ENCODE assay signal across 1 cellular context in the genomic region with DNA sequence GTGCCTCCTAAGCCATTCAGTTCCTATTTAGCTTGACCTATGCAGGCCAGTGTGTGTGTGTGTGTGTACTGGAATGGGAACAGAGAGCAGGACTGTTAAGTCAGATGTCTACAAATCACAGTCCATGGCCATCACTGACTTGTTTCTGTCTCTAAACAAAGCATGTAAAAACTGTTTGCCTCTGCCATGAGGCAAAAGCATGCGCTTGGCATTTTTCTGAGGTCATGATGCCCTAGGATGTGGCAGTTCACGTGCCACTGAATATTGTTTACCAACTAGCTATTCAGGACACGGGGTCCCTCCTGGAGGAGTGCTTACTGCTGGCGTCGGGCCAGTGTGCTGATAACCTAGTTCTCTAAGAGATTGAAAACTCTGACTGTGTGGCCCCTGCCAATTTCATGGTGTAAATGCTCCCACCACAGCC.
A peak's percentile ranks its signal among the peaks of the same experiment; 100 is the strongest.
TF ChIP-seq lines count a peak whose summit lies in the region.

No MANE protein-coding gene starts in this region.

TF ChIP-seq in HepG2, 621 proteins besides CTCF, POLR2A, EP300 and RAD21 (continued from another document and continues in another):
- TF ChIP-seq, protein P1, sequence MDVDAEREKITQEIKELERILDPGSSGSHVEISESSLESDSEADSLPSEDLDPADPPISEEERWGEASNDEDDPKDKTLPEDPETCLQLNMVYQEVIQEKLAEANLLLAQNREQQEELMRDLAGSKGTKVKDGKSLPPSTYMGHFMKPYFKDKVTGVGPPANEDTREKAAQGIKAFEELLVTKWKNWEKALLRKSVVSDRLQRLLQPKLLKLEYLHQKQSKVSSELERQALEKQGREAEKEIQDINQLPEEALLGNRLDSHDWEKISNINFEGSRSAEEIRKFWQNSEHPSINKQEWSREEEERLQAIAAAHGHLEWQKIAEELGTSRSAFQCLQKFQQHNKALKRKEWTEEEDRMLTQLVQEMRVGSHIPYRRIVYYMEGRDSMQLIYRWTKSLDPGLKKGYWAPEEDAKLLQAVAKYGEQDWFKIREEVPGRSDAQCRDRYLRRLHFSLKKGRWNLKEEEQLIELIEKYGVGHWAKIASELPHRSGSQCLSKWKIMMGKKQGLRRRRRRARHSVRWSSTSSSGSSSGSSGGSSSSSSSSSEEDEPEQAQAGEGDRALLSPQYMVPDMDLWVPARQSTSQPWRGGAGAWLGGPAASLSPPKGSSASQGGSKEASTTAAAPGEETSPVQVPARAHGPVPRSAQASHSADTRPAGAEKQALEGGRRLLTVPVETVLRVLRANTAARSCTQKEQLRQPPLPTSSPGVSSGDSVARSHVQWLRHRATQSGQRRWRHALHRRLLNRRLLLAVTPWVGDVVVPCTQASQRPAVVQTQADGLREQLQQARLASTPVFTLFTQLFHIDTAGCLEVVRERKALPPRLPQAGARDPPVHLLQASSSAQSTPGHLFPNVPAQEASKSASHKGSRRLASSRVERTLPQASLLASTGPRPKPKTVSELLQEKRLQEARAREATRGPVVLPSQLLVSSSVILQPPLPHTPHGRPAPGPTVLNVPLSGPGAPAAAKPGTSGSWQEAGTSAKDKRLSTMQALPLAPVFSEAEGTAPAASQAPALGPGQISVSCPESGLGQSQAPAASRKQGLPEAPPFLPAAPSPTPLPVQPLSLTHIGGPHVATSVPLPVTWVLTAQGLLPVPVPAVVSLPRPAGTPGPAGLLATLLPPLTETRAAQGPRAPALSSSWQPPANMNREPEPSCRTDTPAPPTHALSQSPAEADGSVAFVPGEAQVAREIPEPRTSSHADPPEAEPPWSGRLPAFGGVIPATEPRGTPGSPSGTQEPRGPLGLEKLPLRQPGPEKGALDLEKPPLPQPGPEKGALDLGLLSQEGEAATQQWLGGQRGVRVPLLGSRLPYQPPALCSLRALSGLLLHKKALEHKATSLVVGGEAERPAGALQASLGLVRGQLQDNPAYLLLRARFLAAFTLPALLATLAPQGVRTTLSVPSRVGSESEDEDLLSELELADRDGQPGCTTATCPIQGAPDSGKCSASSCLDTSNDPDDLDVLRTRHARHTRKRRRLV (CRISPR knock-in tag; IDR thresholded peaks at IDR 0.05): no peak
- no peak for TF ChIP-seq HNRNPL (IDR thresholded peaks at IDR 0.05; ENCODE audit: low read depth, low read length)
- no peak for TF ChIP-seq KAT2B (IDR thresholded peaks at IDR 0.05; ENCODE audit: borderline replicate concordance, low read depth, low read length)
- no peak for TF ChIP-seq AKAP8 (CRISPR knock-in tag; IDR thresholded peaks at IDR 0.05)
- TF ChIP-seq ZNF235 (CRISPR knock-in tag; IDR thresholded peaks at IDR 0.05; ENCODE audit: borderline replicate concordance): 0 out of 2 replicates have a peak, but pooled peaks have one; percentile 6
- peak; percentile 54; the same call in 1 of the 2 replicates for TF ChIP-seq ZNF430 (CRISPR knock-in tag; IDR thresholded peaks at IDR 0.05)
- no peak for TF ChIP-seq HIVEP1 (CRISPR knock-in tag; IDR thresholded peaks at IDR 0.05)
- TF ChIP-seq HNRNPK (IDR thresholded peaks at IDR 0.05; ENCODE audit: low read depth, low read length, poor library complexity, severe bottlenecking): no peak
- no peak for TF ChIP-seq YY1 (IDR thresholded peaks at IDR 0.05; ENCODE audit: insufficient read depth, insufficient replicate concordance, low read depth, low read length)
- TF ChIP-seq ZNF629 (CRISPR knock-in tag; conservative IDR thresholded peaks at IDR 0.05): 0 out of 2 replicates have a peak, but pooled peaks have one; percentile 6
- TF ChIP-seq ZNF326 (CRISPR knock-in tag; IDR thresholded peaks at IDR 0.05; ENCODE audit: borderline replicate concordance): no peak
- no peak for TF ChIP-seq SMAD9 (CRISPR knock-in tag; IDR thresholded peaks at IDR 0.05)
- TF ChIP-seq, protein P2, sequence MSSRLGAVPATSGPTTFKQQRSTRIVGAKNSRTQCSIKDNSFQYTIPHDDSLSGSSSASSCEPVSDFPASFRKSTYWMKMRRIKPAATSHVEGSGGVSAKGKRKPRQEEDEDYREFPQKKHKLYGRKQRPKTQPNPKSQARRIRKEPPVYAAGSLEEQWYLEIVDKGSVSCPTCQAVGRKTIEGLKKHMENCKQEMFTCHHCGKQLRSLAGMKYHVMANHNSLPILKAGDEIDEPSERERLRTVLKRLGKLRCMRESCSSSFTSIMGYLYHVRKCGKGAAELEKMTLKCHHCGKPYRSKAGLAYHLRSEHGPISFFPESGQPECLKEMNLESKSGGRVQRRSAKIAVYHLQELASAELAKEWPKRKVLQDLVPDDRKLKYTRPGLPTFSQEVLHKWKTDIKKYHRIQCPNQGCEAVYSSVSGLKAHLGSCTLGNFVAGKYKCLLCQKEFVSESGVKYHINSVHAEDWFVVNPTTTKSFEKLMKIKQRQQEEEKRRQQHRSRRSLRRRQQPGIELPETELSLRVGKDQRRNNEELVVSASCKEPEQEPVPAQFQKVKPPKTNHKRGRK (CRISPR knock-in tag; IDR thresholded peaks at IDR 0.05): no peak
- TF ChIP-seq, protein P3, sequence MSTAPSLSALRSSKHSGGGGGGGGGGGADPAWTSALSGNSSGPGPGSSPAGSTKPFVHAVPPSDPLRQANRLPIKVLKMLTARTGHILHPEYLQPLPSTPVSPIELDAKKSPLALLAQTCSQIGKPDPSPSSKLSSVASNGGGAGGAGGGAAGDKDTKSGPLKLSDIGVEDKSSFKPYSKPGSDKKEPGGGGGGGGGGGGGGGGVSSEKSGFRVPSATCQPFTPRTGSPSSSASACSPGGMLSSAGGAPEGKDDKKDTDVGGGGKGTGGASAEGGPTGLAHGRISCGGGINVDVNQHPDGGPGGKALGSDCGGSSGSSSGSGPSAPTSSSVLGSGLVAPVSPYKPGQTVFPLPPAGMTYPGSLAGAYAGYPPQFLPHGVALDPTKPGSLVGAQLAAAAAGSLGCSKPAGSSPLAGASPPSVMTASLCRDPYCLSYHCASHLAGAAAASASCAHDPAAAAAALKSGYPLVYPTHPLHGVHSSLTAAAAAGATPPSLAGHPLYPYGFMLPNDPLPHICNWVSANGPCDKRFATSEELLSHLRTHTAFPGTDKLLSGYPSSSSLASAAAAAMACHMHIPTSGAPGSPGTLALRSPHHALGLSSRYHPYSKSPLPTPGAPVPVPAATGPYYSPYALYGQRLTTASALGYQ (CRISPR knock-in tag; IDR thresholded peaks at IDR 0.05): peak; percentile 43; the same call in 1 of the 2 replicates
- TF ChIP-seq SETDB1 (CRISPR knock-in tag; IDR thresholded peaks at IDR 0.05; ENCODE audit: borderline replicate concordance): no peak
- TF ChIP-seq JDP2 (CRISPR knock-in tag; IDR thresholded peaks at IDR 0.05; ENCODE audit: borderline replicate concordance): no peak
- TF ChIP-seq SRY (CRISPR knock-in tag; IDR thresholded peaks at IDR 0.05): no peak
- TF ChIP-seq, protein P4, sequence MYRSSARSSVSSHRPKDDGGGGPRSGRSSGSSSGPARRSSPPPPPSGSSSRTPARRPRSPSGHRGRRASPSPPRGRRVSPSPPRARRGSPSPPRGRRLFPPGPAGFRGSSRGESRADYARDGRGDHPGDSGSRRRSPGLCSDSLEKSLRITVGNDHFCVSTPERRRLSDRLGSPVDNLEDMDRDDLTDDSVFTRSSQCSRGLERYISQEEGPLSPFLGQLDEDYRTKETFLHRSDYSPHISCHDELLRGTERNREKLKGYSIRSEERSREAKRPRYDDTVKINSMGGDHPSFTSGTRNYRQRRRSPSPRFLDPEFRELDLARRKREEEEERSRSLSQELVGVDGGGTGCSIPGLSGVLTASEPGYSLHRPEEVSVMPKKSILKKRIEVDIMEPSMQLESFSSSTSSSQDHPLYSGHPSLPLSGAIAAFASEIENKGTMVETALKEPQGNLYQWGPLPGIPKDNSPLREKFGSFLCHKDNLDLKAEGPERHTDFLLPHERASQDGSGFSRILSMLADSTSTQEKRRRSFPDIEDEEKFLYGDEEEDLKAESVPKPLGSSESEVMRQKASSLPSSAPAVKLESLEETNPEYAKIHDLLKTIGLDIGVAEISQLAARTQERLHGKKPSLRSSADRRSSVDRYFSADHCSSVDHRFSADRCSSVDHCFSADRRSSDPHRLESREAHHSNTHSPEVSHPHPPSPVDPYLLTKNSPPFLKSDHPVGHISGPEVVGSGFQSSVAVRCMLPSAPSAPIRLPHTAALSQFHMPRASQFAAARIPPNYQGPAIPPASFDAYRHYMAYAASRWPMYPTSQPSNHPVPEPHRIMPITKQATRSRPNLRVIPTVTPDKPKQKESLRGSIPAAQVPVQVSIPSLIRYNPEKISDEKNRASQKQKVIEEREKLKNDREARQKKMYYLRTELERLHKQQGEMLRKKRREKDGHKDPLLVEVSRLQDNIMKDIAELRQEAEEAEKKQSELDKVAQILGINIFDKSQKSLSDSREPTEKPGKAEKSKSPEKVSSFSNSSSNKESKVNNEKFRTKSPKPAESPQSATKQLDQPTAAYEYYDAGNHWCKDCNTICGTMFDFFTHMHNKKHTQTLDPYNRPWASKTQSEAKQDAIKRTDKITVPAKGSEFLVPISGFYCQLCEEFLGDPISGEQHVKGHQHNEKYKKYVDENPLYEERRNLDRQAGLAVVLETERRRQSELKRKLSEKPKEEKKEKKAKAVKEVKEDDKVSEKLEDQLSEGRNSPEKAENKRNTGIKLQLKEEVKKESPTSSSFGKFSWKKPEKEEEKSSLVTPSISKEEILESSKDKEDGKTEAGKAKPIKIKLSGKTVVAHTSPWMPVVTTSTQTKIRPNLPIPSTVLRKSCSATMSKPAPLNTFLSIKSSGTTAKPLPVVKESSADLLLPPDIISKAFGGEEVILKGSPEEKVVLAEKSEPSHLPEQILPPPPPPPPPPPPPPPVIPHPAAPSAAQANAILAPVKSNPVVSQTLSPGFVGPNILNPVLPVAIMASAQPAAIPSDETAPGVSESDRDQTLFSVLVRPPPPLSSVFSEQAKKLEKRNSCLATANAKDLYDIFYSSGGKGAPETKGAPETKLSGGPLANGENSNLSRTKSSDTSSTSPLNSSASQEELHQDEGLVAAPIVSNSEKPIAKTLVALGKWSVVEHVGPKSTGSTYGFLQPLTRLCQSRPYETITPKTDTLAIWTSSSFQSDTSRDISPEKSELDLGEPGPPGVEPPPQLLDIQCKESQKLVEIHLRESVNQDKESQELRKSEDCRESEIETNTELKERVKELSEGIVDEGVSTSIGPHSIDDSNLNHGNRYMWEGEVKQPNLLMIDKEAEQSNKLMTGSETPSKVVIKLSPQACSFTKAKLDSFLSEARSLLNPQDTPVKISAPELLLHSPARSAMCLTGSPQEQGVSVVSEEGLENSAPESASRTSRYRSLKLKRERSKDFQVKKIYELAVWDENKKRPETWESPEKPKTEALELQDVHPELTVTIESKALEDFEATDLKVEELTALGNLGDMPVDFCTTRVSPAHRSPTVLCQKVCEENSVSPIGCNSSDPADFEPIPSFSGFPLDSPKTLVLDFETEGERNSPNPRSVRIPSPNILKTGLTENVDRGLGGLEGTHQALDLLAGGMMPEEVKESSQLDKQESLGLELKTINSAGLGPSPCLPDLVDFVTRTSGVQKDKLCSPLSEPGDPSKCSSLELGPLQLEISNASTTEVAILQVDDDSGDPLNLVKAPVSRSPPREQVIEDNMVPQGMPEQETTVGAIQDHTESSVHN (CRISPR knock-in tag; IDR thresholded peaks at IDR 0.05): peak; percentile 39; the same call in 1 of the 2 replicates
- no peak for TF ChIP-seq HOXA7 (CRISPR knock-in tag; IDR thresholded peaks at IDR 0.05)
- TF ChIP-seq KDM3A (CRISPR knock-in tag; IDR thresholded peaks at IDR 0.05; ENCODE audit: low read depth): peak; percentile 42; the same call in 1 of the 2 replicates
- TF ChIP-seq PHF5A (CRISPR knock-in tag; IDR thresholded peaks at IDR 0.05; ENCODE audit: low read depth, unreplicated experiment): peak; percentile 98
- TF ChIP-seq ELF1 (CRISPR knock-in tag; IDR thresholded peaks at IDR 0.05): peak; percentile 41
- TF ChIP-seq ZNF431 (CRISPR knock-in tag; IDR thresholded peaks at IDR 0.05; ENCODE audit: borderline replicate concordance, low read depth): 0 out of 2 replicates have a peak, but pooled peaks have one; percentile 44
- TF ChIP-seq, protein P5, sequence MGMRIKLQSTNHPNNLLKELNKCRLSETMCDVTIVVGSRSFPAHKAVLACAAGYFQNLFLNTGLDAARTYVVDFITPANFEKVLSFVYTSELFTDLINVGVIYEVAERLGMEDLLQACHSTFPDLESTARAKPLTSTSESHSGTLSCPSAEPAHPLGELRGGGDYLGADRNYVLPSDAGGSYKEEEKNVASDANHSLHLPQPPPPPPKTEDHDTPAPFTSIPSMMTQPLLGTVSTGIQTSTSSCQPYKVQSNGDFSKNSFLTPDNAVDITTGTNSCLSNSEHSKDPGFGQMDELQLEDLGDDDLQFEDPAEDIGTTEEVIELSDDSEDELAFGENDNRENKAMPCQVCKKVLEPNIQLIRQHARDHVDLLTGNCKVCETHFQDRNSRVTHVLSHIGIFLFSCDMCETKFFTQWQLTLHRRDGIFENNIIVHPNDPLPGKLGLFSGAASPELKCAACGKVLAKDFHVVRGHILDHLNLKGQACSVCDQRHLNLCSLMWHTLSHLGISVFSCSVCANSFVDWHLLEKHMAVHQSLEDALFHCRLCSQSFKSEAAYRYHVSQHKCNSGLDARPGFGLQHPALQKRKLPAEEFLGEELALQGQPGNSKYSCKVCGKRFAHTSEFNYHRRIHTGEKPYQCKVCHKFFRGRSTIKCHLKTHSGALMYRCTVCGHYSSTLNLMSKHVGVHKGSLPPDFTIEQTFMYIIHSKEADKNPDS (CRISPR knock-in tag; IDR thresholded peaks at IDR 0.05): no peak
- peak; percentile 62; the same call in 1 of the 2 replicates for TF ChIP-seq HOXA3 (CRISPR knock-in tag; IDR thresholded peaks at IDR 0.05)
- TF ChIP-seq, protein P6, sequence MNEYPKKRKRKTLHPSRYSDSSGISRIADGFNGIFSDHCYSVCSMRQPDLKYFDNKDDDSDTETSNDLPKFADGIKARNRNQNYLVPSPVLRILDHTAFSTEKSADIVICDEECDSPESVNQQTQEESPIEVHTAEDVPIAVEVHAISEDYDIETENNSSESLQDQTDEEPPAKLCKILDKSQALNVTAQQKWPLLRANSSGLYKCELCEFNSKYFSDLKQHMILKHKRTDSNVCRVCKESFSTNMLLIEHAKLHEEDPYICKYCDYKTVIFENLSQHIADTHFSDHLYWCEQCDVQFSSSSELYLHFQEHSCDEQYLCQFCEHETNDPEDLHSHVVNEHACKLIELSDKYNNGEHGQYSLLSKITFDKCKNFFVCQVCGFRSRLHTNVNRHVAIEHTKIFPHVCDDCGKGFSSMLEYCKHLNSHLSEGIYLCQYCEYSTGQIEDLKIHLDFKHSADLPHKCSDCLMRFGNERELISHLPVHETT (CRISPR knock-in tag; conservative IDR thresholded peaks at IDR 0.05): peak; percentile 70; the same call in 1 of the 2 replicates
- peak; percentile 95; the same call in 1 of the 2 replicates for TF ChIP-seq FOXK1 (CRISPR knock-in tag; IDR thresholded peaks at IDR 0.05; ENCODE audit: borderline replicate concordance, low read depth)
- TF ChIP-seq, protein P7, sequence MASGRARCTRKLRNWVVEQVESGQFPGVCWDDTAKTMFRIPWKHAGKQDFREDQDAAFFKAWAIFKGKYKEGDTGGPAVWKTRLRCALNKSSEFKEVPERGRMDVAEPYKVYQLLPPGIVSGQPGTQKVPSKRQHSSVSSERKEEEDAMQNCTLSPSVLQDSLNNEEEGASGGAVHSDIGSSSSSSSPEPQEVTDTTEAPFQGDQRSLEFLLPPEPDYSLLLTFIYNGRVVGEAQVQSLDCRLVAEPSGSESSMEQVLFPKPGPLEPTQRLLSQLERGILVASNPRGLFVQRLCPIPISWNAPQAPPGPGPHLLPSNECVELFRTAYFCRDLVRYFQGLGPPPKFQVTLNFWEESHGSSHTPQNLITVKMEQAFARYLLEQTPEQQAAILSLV (CRISPR knock-in tag; IDR thresholded peaks at IDR 0.05; ENCODE audit: borderline replicate concordance): peak; percentile 27; the same call in 1 of the 2 replicates
- TF ChIP-seq PHF8 (CRISPR knock-in tag; IDR thresholded peaks at IDR 0.05): no peak
